ENCODE assay signal across 28 cellular contexts in genomic region chr10:51685768-51686167, GRCh38. TPM values are rescaled to one million over a fixed set of nuclear protein-coding genes. Genes with fewer than 3 reads are reported as not detected.
DNase-seq lines count a peak whose midpoint lies in the region; ATAC-seq and TF ChIP-seq lines count a peak whose summit lies in the region.
"Had no signal": no experiment of that assay in that cellular context is flagged by ENCODE, and none has a peak within 500 bp of the region (broad histone marks: within the 10 kb centered on the region; RNA-seq: fewer than 3 reads in every experiment).

No MANE protein-coding gene starts in this region.

- no peak overlapping the region for H3K4me3 ChIP-seq in thoracic aorta
- H3K4me3 ChIP-seq: body of pancreas, gastroesophageal sphincter, lower lobe of right lung, right atrium auricular region, transverse colon had no signal

- intact Hi-C loops in activated CD4-positive, alpha-beta T cell treated with anti-CD3 and anti-CD28 coated beads, Interleukin-2, amount 10 ng/mL, durations not matched to agents 24 days and 14 days (cut with micrococcal nuclease): no loop called here

- H3K36me3 Mint-ChIP-seq in activated CD4-positive, alpha-beta T cell treated with anti-CD3 and anti-CD28 coated beads, Interleukin-2, amount 10 ng/mL, durations not matched to agents 24 days and 14 days (ENCODE audit: low read depth): no peaks in the 10 kb centered on the region

- H3K27me3 Mint-ChIP-seq in activated CD4-positive, alpha-beta T cell treated with anti-CD3 and anti-CD28 coated beads, Interleukin-2, amount 10 ng/mL, durations not matched to agents 24 days and 14 days: peaks cover 7% of the 10 kb centered on the region

- H3K27ac ChIP-seq in thoracic aorta: peak overlapping the region; percentile 20 to 32
- H3K27ac ChIP-seq: body of pancreas, gastroesophageal sphincter, lower lobe of right lung, right atrium auricular region, transverse colon had no signal

- H3K9me3 ChIP-seq in thoracic aorta: no peaks in the 10 kb centered on the region
- H3K9me3 ChIP-seq: body of pancreas, gastroesophageal sphincter, lower lobe of right lung, right atrium auricular region, transverse colon had no signal

- no peak for TF ChIP-seq CTCF in thoracic aorta (IDR thresholded peaks at IDR 0.05)

- no peak overlapping the region for H3K27ac Mint-ChIP-seq in activated CD4-positive, alpha-beta T cell treated with anti-CD3 and anti-CD28 coated beads, Interleukin-2, amount 10 ng/mL, durations not matched to agents 24 days and 14 days
- H3K27ac Mint-ChIP-seq: activated CD4-positive, alpha-beta T cell treated with anti-CD3 and anti-CD28 coated beads, Interleukin-2, amount 10 ng/mL, durations not matched to agents 7 days and 5 days; activated naive CD4-positive, alpha-beta T cell treated with anti-CD3 and anti-CD28 coated beads, Interleukin-2, amount 50 U/mL, for 72 hours; activated T-helper 17 cell treated with anti-CD3 and anti-CD28 coated beads, Interleukin-2, amount 50 U/mL, for 72 hours; B cell; stimulated activated naive CD8-positive, alpha-beta T cell treated with anti-CD3 and anti-CD28 coated beads, Interleukin-15, amount 100 ng/mL, for 72 hours had no signal

- H3K36me3 ChIP-seq in thoracic aorta: no peaks in the 10 kb centered on the region
- H3K36me3 ChIP-seq: gastroesophageal sphincter, lower lobe of right lung, right atrium auricular region, transverse colon had no signal

- H3K9me3 Mint-ChIP-seq in activated CD4-positive, alpha-beta T cell treated with anti-CD3 and anti-CD28 coated beads, Interleukin-2, amount 10 ng/mL, durations not matched to agents 24 days and 14 days: peaks cover 4% of the 10 kb centered on the region

- H3K4me1 ChIP-seq in thoracic aorta (ENCODE audit: control insufficient read depth in 1 of 2, low read depth in 2 of 2): peaks cover 30 to 35% of the 10 kb centered on the region in 2 donors
- H3K4me1 ChIP-seq: lower lobe of right lung, transverse colon had no signal

- peak; percentile 40 for DNase-seq in activated CD4-positive, alpha-beta T cell treated with anti-CD3 and anti-CD28 coated beads, Interleukin-2, amount 10 ng/mL, durations not matched to agents 24 days and 14 days
- no peak for DNase-seq in activated CD4-positive, alpha-beta T cell treated with anti-CD3 and anti-CD28 coated beads for 4 hours
- DNase-seq in fibroblast of peridontal ligament (ENCODE audit: extremely low read depth) (peak; percentile 36), thoracic aorta (ENCODE audit: low spot score) (no peak), NCI-H524 treated with DMSO at 0.1 percent for 48 hours (lab: John Stamatoyannopoulos, UW) (no peak)
- DNase-seq: activated CD4-positive, alpha-beta T cell treated with anti-CD3 and anti-CD28 coated beads, Interleukin-2, amount 10 ng/mL, durations not matched to agents 7 days and 5 days; body of pancreas; DMS79; effector CD8-positive, alpha-beta T cell; hypothalamus; Kasumi-1; lower lobe of right lung; NCI-H1436; NCI-H2171; NCI-H748 treated with DMSO at 0.1 percent for 48 hours; occipital lobe; stimulated activated CD4-positive, alpha-beta T cell treated with anti-CD3 and anti-CD28 coated beads, Interleukin-12 subunit alpha, Interleukin-12 subunit beta, amount 100 ng/mL, for 4 hours; stimulated activated naive CD8-positive, alpha-beta T cell treated with anti-CD3 and anti-CD28 coated beads, Interleukin-15, amount 100 ng/mL, for 72 hours; transverse colon had no signal

- H3K27me3 ChIP-seq in thoracic aorta (replicated peaks; ENCODE audit: insufficient read depth): no peaks in the 10 kb centered on the region
- H3K27me3 ChIP-seq: body of pancreas, gastroesophageal sphincter, right atrium auricular region, transverse colon had no signal

- no peaks in the 10 kb centered on the region for H3K4me1 Mint-ChIP-seq in activated CD4-positive, alpha-beta T cell treated with anti-CD3 and anti-CD28 coated beads, Interleukin-2, amount 10 ng/mL, durations not matched to agents 24 days and 14 days
- H3K4me1 Mint-ChIP-seq: activated CD4-positive, alpha-beta T cell treated with anti-CD3 and anti-CD28 coated beads, Interleukin-2, amount 10 ng/mL, durations not matched to agents 7 days and 5 days; activated T-helper 17 cell treated with anti-CD3 and anti-CD28 coated beads, Interleukin-2, amount 50 U/mL, for 72 hours; B cell; stimulated activated naive CD8-positive, alpha-beta T cell treated with anti-CD3 and anti-CD28 coated beads, Interleukin-15, amount 100 ng/mL, for 72 hours had no signal

- ATAC-seq in SK-N-SH treated with all-trans-retinoic acid at 6 μM for 48 hours (peak; percentile 52; the same call in 2 of the 3 replicates), thoracic aorta (ENCODE audit: insufficient number of reproducible peaks, low FRiP score, low read depth) (no peak), HG03108 (IDR thresholded peaks at IDR 0.05; ENCODE audit: unreplicated experiment) (no peak), HG02588 (IDR thresholded peaks at IDR 0.05; ENCODE audit: unreplicated experiment) (no peak)
- ATAC-seq: activated naive CD4-positive, alpha-beta T cell treated with anti-CD3 and anti-CD28 coated beads, Interleukin-2, amount 50 U/mL, for 72 hours; activated T-helper 17 cell treated with anti-CD3 and anti-CD28 coated beads, Interleukin-2, amount 50 U/mL, for 72 hours; body of pancreas; esophagus mucosa; gastroesophageal sphincter; lower lobe of right lung; stimulated activated naive CD8-positive, alpha-beta T cell treated with anti-CD3 and anti-CD28 coated beads, Interleukin-15, amount 100 ng/mL, for 72 hours had no signal

- no peak overlapping the region for H3K4me3 Mint-ChIP-seq in activated CD4-positive, alpha-beta T cell treated with anti-CD3 and anti-CD28 coated beads, Interleukin-2, amount 10 ng/mL, durations not matched to agents 24 days and 14 days
- H3K4me3 Mint-ChIP-seq: activated CD4-positive, alpha-beta T cell treated with anti-CD3 and anti-CD28 coated beads, Interleukin-2, amount 10 ng/mL, durations not matched to agents 7 days and 5 days; activated T-helper 17 cell treated with anti-CD3 and anti-CD28 coated beads, Interleukin-2, amount 50 U/mL, for 72 hours; B cell; stimulated activated naive CD8-positive, alpha-beta T cell treated with anti-CD3 and anti-CD28 coated beads, Interleukin-15, amount 100 ng/mL, for 72 hours had no signal

TF ChIP-seq in SK-N-SH treated with all-trans-retinoic acid at 6 μM for 48 hours, 23 proteins besides CTCF, POLR2A, EP300 and RAD21 (continues in another document):
- TF ChIP-seq, protein P1, sequence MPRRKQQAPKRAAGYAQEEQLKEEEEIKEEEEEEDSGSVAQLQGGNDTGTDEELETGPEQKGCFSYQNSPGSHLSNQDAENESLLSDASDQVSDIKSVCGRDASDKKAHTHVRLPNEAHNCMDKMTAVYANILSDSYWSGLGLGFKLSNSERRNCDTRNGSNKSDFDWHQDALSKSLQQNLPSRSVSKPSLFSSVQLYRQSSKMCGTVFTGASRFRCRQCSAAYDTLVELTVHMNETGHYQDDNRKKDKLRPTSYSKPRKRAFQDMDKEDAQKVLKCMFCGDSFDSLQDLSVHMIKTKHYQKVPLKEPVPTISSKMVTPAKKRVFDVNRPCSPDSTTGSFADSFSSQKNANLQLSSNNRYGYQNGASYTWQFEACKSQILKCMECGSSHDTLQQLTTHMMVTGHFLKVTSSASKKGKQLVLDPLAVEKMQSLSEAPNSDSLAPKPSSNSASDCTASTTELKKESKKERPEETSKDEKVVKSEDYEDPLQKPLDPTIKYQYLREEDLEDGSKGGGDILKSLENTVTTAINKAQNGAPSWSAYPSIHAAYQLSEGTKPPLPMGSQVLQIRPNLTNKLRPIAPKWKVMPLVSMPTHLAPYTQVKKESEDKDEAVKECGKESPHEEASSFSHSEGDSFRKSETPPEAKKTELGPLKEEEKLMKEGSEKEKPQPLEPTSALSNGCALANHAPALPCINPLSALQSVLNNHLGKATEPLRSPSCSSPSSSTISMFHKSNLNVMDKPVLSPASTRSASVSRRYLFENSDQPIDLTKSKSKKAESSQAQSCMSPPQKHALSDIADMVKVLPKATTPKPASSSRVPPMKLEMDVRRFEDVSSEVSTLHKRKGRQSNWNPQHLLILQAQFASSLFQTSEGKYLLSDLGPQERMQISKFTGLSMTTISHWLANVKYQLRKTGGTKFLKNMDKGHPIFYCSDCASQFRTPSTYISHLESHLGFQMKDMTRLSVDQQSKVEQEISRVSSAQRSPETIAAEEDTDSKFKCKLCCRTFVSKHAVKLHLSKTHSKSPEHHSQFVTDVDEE (CRISPR knock-in tag; IDR thresholded peaks at IDR 0.05): no peak
- TF ChIP-seq SNAI2 (CRISPR knock-in tag; IDR thresholded peaks at IDR 0.05): no peak
- no peak for TF ChIP-seq GLIS3 (CRISPR knock-in tag; IDR thresholded peaks at IDR 0.05)
- no peak for TF ChIP-seq CREB5 (CRISPR knock-in tag; IDR thresholded peaks at IDR 0.05; ENCODE audit: low read depth)
- no peak for TF ChIP-seq TCF4 (CRISPR knock-in tag; IDR thresholded peaks at IDR 0.05; ENCODE audit: borderline replicate concordance)
- TF ChIP-seq, protein P2, sequence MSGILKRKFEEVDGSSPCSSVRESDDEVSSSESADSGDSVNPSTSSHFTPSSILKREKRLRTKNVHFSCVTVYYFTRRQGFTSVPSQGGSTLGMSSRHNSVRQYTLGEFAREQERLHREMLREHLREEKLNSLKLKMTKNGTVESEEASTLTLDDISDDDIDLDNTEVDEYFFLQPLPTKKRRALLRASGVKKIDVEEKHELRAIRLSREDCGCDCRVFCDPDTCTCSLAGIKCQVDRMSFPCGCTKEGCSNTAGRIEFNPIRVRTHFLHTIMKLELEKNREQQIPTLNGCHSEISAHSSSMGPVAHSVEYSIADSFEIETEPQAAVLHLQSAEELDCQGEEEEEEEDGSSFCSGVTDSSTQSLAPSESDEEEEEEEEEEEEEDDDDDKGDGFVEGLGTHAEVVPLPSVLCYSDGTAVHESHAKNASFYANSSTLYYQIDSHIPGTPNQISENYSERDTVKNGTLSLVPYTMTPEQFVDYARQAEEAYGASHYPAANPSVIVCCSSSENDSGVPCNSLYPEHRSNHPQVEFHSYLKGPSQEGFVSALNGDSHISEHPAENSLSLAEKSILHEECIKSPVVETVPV (CRISPR knock-in tag; IDR thresholded peaks at IDR 0.05): no peak
- TF ChIP-seq ZNF8 (CRISPR knock-in tag; IDR thresholded peaks at IDR 0.05): no peak
- no peak for TF ChIP-seq ZFP3 (CRISPR knock-in tag; IDR thresholded peaks at IDR 0.05)

RNA-seq across cellular contexts. Expression of gene CSTF2T, which starts 13.6 kb away (rescaled TPM):
- 36.2 and 36.5 TPM in 2 replicates for total RNA-seq in activated CD4-positive, alpha-beta T cell treated with anti-CD3 and anti-CD28 coated beads, Interleukin-2, amount 10 ng/mL, durations not matched to agents 24 days and 14 days
- 10 to 100 TPM; 24.6 to 39.9 TPM for total RNA-seq in thoracic aorta

Comparison
In these comparisons a context has a peak if more than half of its experiments do, and no peak if none do; other contexts are left out.
1. DNase-seq: peak in activated CD4-positive, alpha-beta T cell treated with anti-CD3 and anti-CD28 coated beads, Interleukin-2, amount 10 ng/mL, durations not matched to agents 24 days and 14 days (single experiment) and fibroblast of peridontal ligament (single experiment); none in activated CD4-positive, alpha-beta T cell treated with anti-CD3 and anti-CD28 coated beads for 4 hours (0 of 2), thoracic aorta (single experiment) and NCI-H524 treated with DMSO at 0.1 percent for 48 hours (single experiment).